Comparison of ENCODE assay signal across 1 cellular context in genomic region chrX:23667239-23668177, GRCh38.
TF ChIP-seq lines count a peak whose summit lies in the region.

TSS of gene PRDX4 (plus strand) at chrX:23667493. CDS start at chrX:23667571, 78 bp downstream.

TF ChIP-seq in HepG2, 621 proteins besides CTCF, POLR2A, EP300 and RAD21 (continued from another document and continues in another):
- TF ChIP-seq HMGXB3 (CRISPR knock-in tag; IDR thresholded peaks at IDR 0.05; ENCODE audit: borderline replicate concordance) (no peak), PATZ1 (CRISPR knock-in tag; IDR thresholded peaks at IDR 0.05) (peak; percentile 78), ZNF224 (CRISPR knock-in tag; IDR thresholded peaks at IDR 0.05) (no peak), CENPT (CRISPR knock-in tag; IDR thresholded peaks at IDR 0.05; ENCODE audit: low read depth) (no peak), IRF2 (CRISPR knock-in tag; IDR thresholded peaks at IDR 0.05) (peak; percentile 58; the same call in 1 of the 2 replicates), MIER3 (CRISPR knock-in tag; IDR thresholded peaks at IDR 0.05; ENCODE audit: borderline replicate concordance) (0 out of 2 replicates have a peak, but pooled peaks have one; percentile 24), ZFP36 (IDR thresholded peaks at IDR 0.05; ENCODE audit: borderline replicate concordance, low read depth, low read length, partially characterized antibody) (no peak), MBNL3 (CRISPR knock-in tag; conservative IDR thresholded peaks at IDR 0.05) (no peak), MXI1 (IDR thresholded peaks at IDR 0.05; ENCODE audit: borderline replicate concordance, low read depth, low read length) (peak; percentile 72; the same call in 1 of the 3 replicates), ZNF513 (CRISPR knock-in tag; conservative IDR thresholded peaks at IDR 0.05) (no peak), KMT2B (CRISPR knock-in tag; IDR thresholded peaks at IDR 0.05) (peak; percentile 75; the same call in 1 of the 2 replicates), ZBTB42 (CRISPR knock-in tag; IDR thresholded peaks at IDR 0.05) (no peak), CBX2 (IDR thresholded peaks at IDR 0.05; ENCODE audit: low read depth, low read length) (no peak), CBX2 (CRISPR knock-in tag; IDR thresholded peaks at IDR 0.05; ENCODE audit: low read depth) (no peak), ZSCAN29 (CRISPR knock-in tag; conservative IDR thresholded peaks at IDR 0.05) (0 out of 2 replicates have a peak, but pooled peaks have one; percentile 45), ZNF354B (CRISPR knock-in tag; IDR thresholded peaks at IDR 0.05) (no peak), ZNF567 (CRISPR knock-in tag; IDR thresholded peaks at IDR 0.05; ENCODE audit: borderline replicate concordance) (no peak), HNRNPUL1 (IDR thresholded peaks at IDR 0.05; ENCODE audit: low read depth, low read length) (no peak), DPF2 (CRISPR knock-in tag; IDR thresholded peaks at IDR 0.05; ENCODE audit: borderline replicate concordance, low read depth) (no peak), ZNF343 (CRISPR knock-in tag; IDR thresholded peaks at IDR 0.05) (peak; percentile 86; the same call in 1 of the 2 replicates), SAP130 (CRISPR knock-in tag; IDR thresholded peaks at IDR 0.05; ENCODE audit: low read depth) (peak; percentile 70), SRSF4 (IDR thresholded peaks at IDR 0.05; ENCODE audit: low read depth, low read length, poor library complexity, severe bottlenecking) (no peak), NCOA1 (CRISPR knock-in tag; IDR thresholded peaks at IDR 0.05) (no peak), ZNF747 (CRISPR knock-in tag; IDR thresholded peaks at IDR 0.05; ENCODE audit: borderline replicate concordance) (no peak; the same call in 1 of the 2 replicates), MED8 (CRISPR knock-in tag; IDR thresholded peaks at IDR 0.05; ENCODE audit: insufficient replicate concordance) (no peak), RFXAP (CRISPR knock-in tag; IDR thresholded peaks at IDR 0.05; ENCODE audit: borderline replicate concordance) (peak; percentile 82; the same call in 1 of the 2 replicates), MTF1 (CRISPR knock-in tag; IDR thresholded peaks at IDR 0.05) (no peak), ZNF570 (CRISPR knock-in tag; IDR thresholded peaks at IDR 0.05; ENCODE audit: borderline replicate concordance) (no peak), ERF (CRISPR knock-in tag; IDR thresholded peaks at IDR 0.05) (no peak; the same call in 1 of the 2 replicates), ZNF333 (CRISPR knock-in tag; IDR thresholded peaks at IDR 0.05; ENCODE audit: borderline replicate concordance) (no peak), NRL (CRISPR knock-in tag; IDR thresholded peaks at IDR 0.05; ENCODE audit: borderline replicate concordance) (peak; percentile 57; the same call in 1 of the 2 replicates), SAFB2 (CRISPR knock-in tag; IDR thresholded peaks at IDR 0.05; ENCODE audit: borderline replicate concordance, low read depth) (no peak), HOXD1 (CRISPR knock-in tag; IDR thresholded peaks at IDR 0.05) (no peak), SATB2 (CRISPR knock-in tag; IDR thresholded peaks at IDR 0.05) (no peak), DNMT3B (CRISPR knock-in tag; conservative IDR thresholded peaks at IDR 0.05) (no peak), AHR (CRISPR knock-in tag; IDR thresholded peaks at IDR 0.05) (0 out of 2 replicates have a peak, but pooled peaks have one; percentile 62), KLF11 (CRISPR knock-in tag; IDR thresholded peaks at IDR 0.05) (no peak), ZZZ3 (CRISPR knock-in tag; IDR thresholded peaks at IDR 0.05; ENCODE audit: borderline replicate concordance) (0 out of 2 replicates have a peak, but pooled peaks have one; percentile 34)
- TF ChIP-seq, protein P1, sequence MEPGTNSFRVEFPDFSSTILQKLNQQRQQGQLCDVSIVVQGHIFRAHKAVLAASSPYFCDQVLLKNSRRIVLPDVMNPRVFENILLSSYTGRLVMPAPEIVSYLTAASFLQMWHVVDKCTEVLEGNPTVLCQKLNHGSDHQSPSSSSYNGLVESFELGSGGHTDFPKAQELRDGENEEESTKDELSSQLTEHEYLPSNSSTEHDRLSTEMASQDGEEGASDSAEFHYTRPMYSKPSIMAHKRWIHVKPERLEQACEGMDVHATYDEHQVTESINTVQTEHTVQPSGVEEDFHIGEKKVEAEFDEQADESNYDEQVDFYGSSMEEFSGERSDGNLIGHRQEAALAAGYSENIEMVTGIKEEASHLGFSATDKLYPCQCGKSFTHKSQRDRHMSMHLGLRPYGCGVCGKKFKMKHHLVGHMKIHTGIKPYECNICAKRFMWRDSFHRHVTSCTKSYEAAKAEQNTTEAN (CRISPR knock-in tag; conservative IDR thresholded peaks at IDR 0.05), result no peak
- TF ChIP-seq, protein P2, sequence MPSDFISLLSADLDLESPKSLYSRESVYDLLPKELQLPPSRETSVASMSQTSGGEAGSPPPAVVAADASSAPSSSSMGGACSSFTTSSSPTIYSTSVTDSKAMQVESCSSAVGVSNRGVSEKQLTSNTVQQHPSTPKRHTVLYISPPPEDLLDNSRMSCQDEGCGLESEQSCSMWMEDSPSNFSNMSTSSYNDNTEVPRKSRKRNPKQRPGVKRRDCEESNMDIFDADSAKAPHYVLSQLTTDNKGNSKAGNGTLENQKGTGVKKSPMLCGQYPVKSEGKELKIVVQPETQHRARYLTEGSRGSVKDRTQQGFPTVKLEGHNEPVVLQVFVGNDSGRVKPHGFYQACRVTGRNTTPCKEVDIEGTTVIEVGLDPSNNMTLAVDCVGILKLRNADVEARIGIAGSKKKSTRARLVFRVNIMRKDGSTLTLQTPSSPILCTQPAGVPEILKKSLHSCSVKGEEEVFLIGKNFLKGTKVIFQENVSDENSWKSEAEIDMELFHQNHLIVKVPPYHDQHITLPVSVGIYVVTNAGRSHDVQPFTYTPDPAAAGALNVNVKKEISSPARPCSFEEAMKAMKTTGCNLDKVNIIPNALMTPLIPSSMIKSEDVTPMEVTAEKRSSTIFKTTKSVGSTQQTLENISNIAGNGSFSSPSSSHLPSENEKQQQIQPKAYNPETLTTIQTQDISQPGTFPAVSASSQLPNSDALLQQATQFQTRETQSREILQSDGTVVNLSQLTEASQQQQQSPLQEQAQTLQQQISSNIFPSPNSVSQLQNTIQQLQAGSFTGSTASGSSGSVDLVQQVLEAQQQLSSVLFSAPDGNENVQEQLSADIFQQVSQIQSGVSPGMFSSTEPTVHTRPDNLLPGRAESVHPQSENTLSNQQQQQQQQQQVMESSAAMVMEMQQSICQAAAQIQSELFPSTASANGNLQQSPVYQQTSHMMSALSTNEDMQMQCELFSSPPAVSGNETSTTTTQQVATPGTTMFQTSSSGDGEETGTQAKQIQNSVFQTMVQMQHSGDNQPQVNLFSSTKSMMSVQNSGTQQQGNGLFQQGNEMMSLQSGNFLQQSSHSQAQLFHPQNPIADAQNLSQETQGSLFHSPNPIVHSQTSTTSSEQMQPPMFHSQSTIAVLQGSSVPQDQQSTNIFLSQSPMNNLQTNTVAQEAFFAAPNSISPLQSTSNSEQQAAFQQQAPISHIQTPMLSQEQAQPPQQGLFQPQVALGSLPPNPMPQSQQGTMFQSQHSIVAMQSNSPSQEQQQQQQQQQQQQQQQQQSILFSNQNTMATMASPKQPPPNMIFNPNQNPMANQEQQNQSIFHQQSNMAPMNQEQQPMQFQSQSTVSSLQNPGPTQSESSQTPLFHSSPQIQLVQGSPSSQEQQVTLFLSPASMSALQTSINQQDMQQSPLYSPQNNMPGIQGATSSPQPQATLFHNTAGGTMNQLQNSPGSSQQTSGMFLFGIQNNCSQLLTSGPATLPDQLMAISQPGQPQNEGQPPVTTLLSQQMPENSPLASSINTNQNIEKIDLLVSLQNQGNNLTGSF (CRISPR knock-in tag; IDR thresholded peaks at IDR 0.05), result peak; percentile 37; the same call in 1 of the 2 replicates
- TF ChIP-seq, protein P3, sequence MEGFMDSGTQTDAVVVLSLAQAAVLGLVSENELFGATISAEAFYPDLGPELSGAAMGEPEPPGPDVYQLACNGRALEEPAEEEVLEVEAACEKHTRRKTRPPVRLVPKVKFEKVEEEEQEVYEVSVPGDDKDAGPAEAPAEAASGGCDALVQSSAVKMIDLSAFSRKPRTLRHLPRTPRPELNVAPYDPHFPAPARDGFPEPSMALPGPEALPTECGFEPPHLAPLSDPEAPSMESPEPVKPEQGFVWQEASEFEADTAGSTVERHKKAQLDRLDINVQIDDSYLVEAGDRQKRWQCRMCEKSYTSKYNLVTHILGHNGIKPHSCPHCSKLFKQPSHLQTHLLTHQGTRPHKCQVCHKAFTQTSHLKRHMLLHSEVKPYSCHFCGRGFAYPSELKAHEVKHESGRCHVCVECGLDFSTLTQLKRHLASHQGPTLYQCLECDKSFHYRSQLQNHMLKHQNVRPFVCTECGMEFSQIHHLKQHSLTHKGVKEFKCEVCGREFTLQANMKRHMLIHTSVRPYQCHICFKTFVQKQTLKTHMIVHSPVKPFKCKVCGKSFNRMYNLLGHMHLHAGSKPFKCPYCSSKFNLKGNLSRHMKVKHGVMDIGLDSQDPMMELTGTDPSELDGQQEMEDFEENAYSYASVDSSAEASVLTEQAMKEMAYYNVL (CRISPR knock-in tag; IDR thresholded peaks at IDR 0.05; ENCODE audit: borderline replicate concordance), result no peak
